ENCODE assay signal across 10 cellular contexts in genomic region chr15:63190993-63191392, GRCh38. TPM values are rescaled to one million over a fixed set of nuclear protein-coding genes. Genes with fewer than 3 reads are reported as not detected.
A peak's percentile ranks its signal among the peaks of the same experiment; 100 is the strongest.
DNase-seq lines count a peak whose midpoint lies in the region; ATAC-seq, FAIRE-seq and TF ChIP-seq lines count a peak whose summit lies in the region.
"Had no signal": no experiment of that assay in that cellular context is flagged by ENCODE, and none has a peak within 500 bp of the region (broad histone marks: within the 10 kb centered on the region; RNA-seq: fewer than 3 reads in every experiment).

No MANE protein-coding gene starts in this region.

- H3K4me3 ChIP-seq in keratinocyte (ENCODE audit: control insufficient read depth in 2 of 3, extremely low read depth in 1 of 3, insufficient read depth in 2 of 3, low read depth in 1 of 3, low read length in 3 of 3) (peak overlapping the region; percentile 75 to 93 (median 86)), thymus (ENCODE audit: low read length) (peak overlapping the region; percentile 87), thyroid gland (replicated peaks in 1 of 3) (no peak overlapping the region)

- dilution Hi-C loops in keratinocyte (cut with MboI; ENCODE audit: extremely low pct_ligation_motif_present, low sequenced_read_pairs): no loop called here

- H3K79me2 ChIP-seq in keratinocyte (ENCODE audit: control insufficient read depth, insufficient read depth, low read length): peaks cover 49% of the 10 kb centered on the region

- H3K27ac ChIP-seq in keratinocyte (ENCODE audit: control insufficient read depth, insufficient read depth, low read length) (peak overlapping the region; percentile 60), thymus (ENCODE audit: low read depth) (no peak overlapping the region), thyroid gland (no peak overlapping the region)

- H3K27me3 ChIP-seq in keratinocyte (ENCODE audit: control insufficient read depth, extremely low read depth, insufficient read depth, low read length) (no peaks in the 10 kb centered on the region), thymus (ENCODE audit: control insufficient read depth, insufficient read depth) (no peaks in the 10 kb centered on the region), thyroid gland (no peaks in the 10 kb centered on the region)

- peak overlapping the region; percentile 88 for H3K4me2 ChIP-seq in keratinocyte (ENCODE audit: control insufficient read depth, extremely low read depth, insufficient read depth, low read depth, low read length)

- H3K9me3 Mint-ChIP-seq in activated T-cell treated with anti-CD3 and anti-CD28 coated beads, Interleukin-2, amount 50 U/mL, for 4 hours: no peaks in the 10 kb centered on the region
- H3K9me3 Mint-ChIP-seq in activated naive CD4-positive, alpha-beta T cell treated with anti-CD3 and anti-CD28 coated beads, Interleukin-2, amount 50 U/mL, for 72 hours: no peaks in the 10 kb centered on the region

- H3K4me1 Mint-ChIP-seq in activated T-cell treated with anti-CD3 and anti-CD28 coated beads, Interleukin-2, amount 50 U/mL, for 4 hours (ENCODE audit: low read depth): peaks cover 56% of the 10 kb centered on the region

- no peak for TF ChIP-seq CTCF in keratinocyte (optimal IDR thresholded peaks at IDR 0.05 in 1 of 3, IDR thresholded peaks at IDR 0.05 in 1 of 3, conservative IDR thresholded peaks at IDR 0.05 in 1 of 3; ENCODE audit: extremely low read depth in 1 of 3, insufficient read depth in 2 of 3, low read length in 3 of 3)
- no peak for TF ChIP-seq CTCF in thyroid gland (IDR thresholded peaks at IDR 0.05)

- H3K4me3 Mint-ChIP-seq in activated T-cell treated with anti-CD3 and anti-CD28 coated beads, Interleukin-2, amount 50 U/mL, for 4 hours: peak overlapping the region; percentile 98

- DNase-seq in activated T-cell treated with anti-CD3 and anti-CD28 coated beads, Interleukin-2, amount 50 U/mL, for 4 hours: no peak
- DNase-seq in activated T-cell treated with anti-CD3 and anti-CD28 coated beads for 4 hours: no peak
- no peak for DNase-seq in activated naive CD4-positive, alpha-beta T cell treated with anti-CD3 and anti-CD28 coated beads, Interleukin-2, amount 50 U/mL, for 72 hours (ENCODE audit: low spot score in 2 of 2)
- no peak for DNase-seq in keratinocyte (ENCODE audit: low read depth, low spot score)
- DNase-seq in thyroid gland: no peak
- DNase-seq in NCI-H1436 treated with DMSO at 0.1 percent for 48 hours (lab: John Stamatoyannopoulos, UW): no peak
- DNase-seq in activated effector memory CD4-positive, alpha-beta T cell treated with Interleukin-2 at 50 U/mL for 16 hours: no peak
- DNase-seq: head of caudate nucleus, NCI-H1048 had no signal

- H3K4me1 ChIP-seq in keratinocyte (ENCODE audit: control insufficient read depth, extremely low read depth, insufficient read depth, low read length) (peaks cover 33% of the 10 kb centered on the region), thymus (ENCODE audit: control insufficient read depth, insufficient read depth, low read length) (peaks cover 32% of the 10 kb centered on the region), thyroid gland (peaks cover 7 to 34% of the 10 kb centered on the region in 2 donors)

- 68% methylated on average over 2 of the region's 2 CpGs for WGBS in thymus
- WGBS in thyroid gland, 2 donors: 81 to 88% methylated on average over 2 of the region's 2 CpGs

- H4K20me1 ChIP-seq in keratinocyte (ENCODE audit: control insufficient read depth, extremely low read depth, insufficient read depth, low read length): no peaks in the 10 kb centered on the region

- H3K27me3 Mint-ChIP-seq in activated T-cell treated with anti-CD3 and anti-CD28 coated beads, Interleukin-2, amount 50 U/mL, for 4 hours (ENCODE audit: low read depth): no peaks in the 10 kb centered on the region

- peak overlapping the region; percentile 22 to 97 for H3K27ac Mint-ChIP-seq in activated naive CD4-positive, alpha-beta T cell treated with anti-CD3 and anti-CD28 coated beads, Interleukin-2, amount 50 U/mL, for 72 hours

- intact Hi-C loops in thyroid gland (cut with DNase I): no loop called here

- H3K36me3 ChIP-seq in keratinocyte (ENCODE audit: control insufficient read depth in 2 of 2, extremely low read depth in 1 of 2, insufficient read depth in 2 of 2, low read length in 2 of 2): no peaks in the 10 kb centered on the region
- no peaks in the 10 kb centered on the region for H3K36me3 ChIP-seq in thymus (ENCODE audit: control insufficient read depth, insufficient read depth)
- no peaks in the 10 kb centered on the region for H3K36me3 ChIP-seq in thyroid gland

- no peak for FAIRE-seq in keratinocyte (lab: Jason Lieb, UNC)

- no peak overlapping the region for H3K9ac ChIP-seq in keratinocyte (ENCODE audit: control insufficient read depth, extremely low read depth, insufficient read depth, low read length)

- no peak for ATAC-seq in activated T-cell treated with anti-CD3 and anti-CD28 coated beads, Interleukin-2, amount 50 U/mL, for 4 hours
- no peak for ATAC-seq in activated naive CD4-positive, alpha-beta T cell treated with anti-CD3 and anti-CD28 coated beads, Interleukin-2, amount 50 U/mL, for 72 hours

- H2AFZ ChIP-seq in keratinocyte (ENCODE audit: control insufficient read depth, low read length): no peak overlapping the region

- H3K9me3 ChIP-seq in keratinocyte (ENCODE audit: control insufficient read depth, low read depth, low read length) (no peaks in the 10 kb centered on the region), thymus (ENCODE audit: control insufficient read depth) (no peaks in the 10 kb centered on the region), thyroid gland (no peaks in the 10 kb centered on the region)

- TF ChIP-seq POLR2A in thyroid gland (IDR thresholded peaks at IDR 0.05): no peak

- no peaks in the 10 kb centered on the region for H3K9me1 ChIP-seq in keratinocyte (ENCODE audit: control insufficient read depth, extremely low read depth, insufficient read depth, low read length)

- peaks cover 19% of the 10 kb centered on the region for H3K36me3 Mint-ChIP-seq in activated T-cell treated with anti-CD3 and anti-CD28 coated beads, Interleukin-2, amount 50 U/mL, for 4 hours (ENCODE audit: insufficient read depth)
- peaks cover 16 to 19% of the 10 kb centered on the region in 2 donors for H3K36me3 Mint-ChIP-seq in activated naive CD4-positive, alpha-beta T cell treated with anti-CD3 and anti-CD28 coated beads, Interleukin-2, amount 50 U/mL, for 72 hours

RNA-seq across cellular contexts. Expression of gene RAB8B, which starts 1.6 kb away (rescaled TPM):
- 100 to 1,000 TPM; 127 to 166 (median 152) TPM for total RNA-seq in activated T-cell treated with anti-CD3 and anti-CD28 coated beads, Interleukin-2, amount 50 U/mL, for 4 hours
- total RNA-seq in activated naive CD4-positive, alpha-beta T cell treated with anti-CD3 and anti-CD28 coated beads, Interleukin-2, amount 50 U/mL, for 72 hours: 100 to 1,000 TPM; 106 to 157 TPM
- 26.4 to 34.6 TPM (median 31.2 TPM) in 3 replicates for polyA plus RNA-seq in keratinocyte
- 53.6 TPM for polyA plus RNA-seq in keratinocyte (2011; ENCODE audit: low read depth)
- polyA plus RNA-seq in keratinocyte (2011; cell fraction: cytosol; rRNA removed): 42.9 and 50.0 TPM in 2 replicates
- polyA plus RNA-seq in keratinocyte (2011; cell fraction: nucleus; rRNA removed): 27.8 and 33.4 TPM in 2 replicates
- 22.4 and 27.3 TPM in 2 replicates for polyA plus RNA-seq in keratinocyte (2012; ENCODE audit: low replicate concordance)
- polyA minus RNA-seq in keratinocyte: 6.6 to 27.2 TPM (median 24.0 TPM) in 3 replicates
- polyA minus RNA-seq in keratinocyte (2011; cell fraction: cytosol; rRNA and poly(A)+ RNA removed): 77.3 TPM
- 18.4 and 30.9 TPM in 2 replicates for polyA minus RNA-seq in keratinocyte (2011; cell fraction: nucleus; rRNA and poly(A)+ RNA removed)
- polyA plus RNA-seq in thymus: 28.5 TPM
- 10 to 100 TPM; 17.6 to 36.0 (median 22.1) TPM for total RNA-seq in thyroid gland

RNA-seq across cellular contexts. Expression of gene RPS27L, which starts 33.7 kb away (rescaled TPM):
- total RNA-seq in activated T-cell treated with anti-CD3 and anti-CD28 coated beads, Interleukin-2, amount 50 U/mL, for 4 hours: 100 to 1,000 TPM in 1 of 3 donors, 10 to 100 TPM in 2; 82.0 to 114 (median 91.8) TPM
- total RNA-seq in activated naive CD4-positive, alpha-beta T cell treated with anti-CD3 and anti-CD28 coated beads, Interleukin-2, amount 50 U/mL, for 72 hours: 100 to 1,000 TPM; 155 to 223 TPM
- polyA plus RNA-seq in keratinocyte: 123 to 208 TPM (median 154 TPM) in 3 replicates
- polyA plus RNA-seq in keratinocyte (2011; ENCODE audit: low read depth): 24.1 TPM
- 180 and 341 TPM in 2 replicates for polyA plus RNA-seq in keratinocyte (2011; cell fraction: cytosol; rRNA removed)
- 63.1 and 79.2 TPM in 2 replicates for polyA plus RNA-seq in keratinocyte (2011; cell fraction: nucleus; rRNA removed)
- polyA plus RNA-seq in keratinocyte (2012; ENCODE audit: low replicate concordance): 171 and 189 TPM in 2 replicates
- 15.4 to 36.3 TPM (median 20.9 TPM) in 3 replicates for polyA minus RNA-seq in keratinocyte
- polyA minus RNA-seq in keratinocyte (2011; cell fraction: cytosol; rRNA and poly(A)+ RNA removed): 46.2 TPM
- polyA minus RNA-seq in keratinocyte (2011; cell fraction: nucleus; rRNA and poly(A)+ RNA removed): 7.2 and 18.6 TPM in 2 replicates
- 181 TPM for polyA plus RNA-seq in thymus
- total RNA-seq in thyroid gland: 100 to 1,000 TPM in 1 of 4 donors, 10 to 100 TPM in 3; 38.6 to 126 (median 88.9) TPM

Comparison
In these comparisons a context has a peak if more than half of its experiments do, and no peak if none do; other contexts are left out.
1. H3K4me3 ChIP-seq: peak in keratinocyte (3 of 3) and thymus (single experiment); none in thyroid gland (0 of 3).